In genomic region chr10:73053275-73053674, GRCh38 we compare ENCODE assay signal across 1 cellular context.
TF ChIP-seq lines count a peak whose summit lies in the region.

No MANE protein-coding gene starts in this region.

TF ChIP-seq in SK-N-SH, 30 proteins besides CTCF, POLR2A, EP300 and RAD21 (continued from another document):
- TF ChIP-seq IRF3 (IDR thresholded peaks at IDR 0.05; ENCODE audit: low read depth, low read length) (no peak), MAX (IDR thresholded peaks at IDR 0.05; ENCODE audit: low read depth) (no peak), FOXJ3 (CRISPR knock-in tag; IDR thresholded peaks at IDR 0.05) (no peak), USF1 (IDR thresholded peaks at IDR 0.05; ENCODE audit: borderline replicate concordance, low read depth) (no peak), ELF1 (IDR thresholded peaks at IDR 0.05) (no peak), NRF1 (IDR thresholded peaks at IDR 0.05; ENCODE audit: low read depth, low read length) (no peak), RFX5 (IDR thresholded peaks at IDR 0.05; ENCODE audit: low read length) (no peak), POLR2AphosphoS5 (IDR thresholded peaks at IDR 0.05; ENCODE audit: low read depth, low read length) (no peak), CHD2 (IDR thresholded peaks at IDR 0.05; ENCODE audit: low read length, partially characterized antibody) (no peak), SIN3A (IDR thresholded peaks at IDR 0.05; ENCODE audit: borderline replicate concordance, low read depth, low read length) (no peak), RCOR1 (IDR thresholded peaks at IDR 0.05; ENCODE audit: low read length) (no peak), RXRA (IDR thresholded peaks at IDR 0.05; ENCODE audit: borderline replicate concordance, low read depth) (no peak)
